ENCODE assay signal across 8 cellular contexts in genomic region chr3:19947549-19948071, GRCh38. TPM values are rescaled to one million over a fixed set of nuclear protein-coding genes. Genes with fewer than 3 reads are reported as not detected.
DNase-seq lines count a peak whose midpoint lies in the region; ATAC-seq and TF ChIP-seq lines count a peak whose summit lies in the region.

No MANE protein-coding gene starts in this region.

- peak overlapping the region; percentile 96 for H3K27ac ChIP-seq in thoracic aorta

- H3K9me3 Mint-ChIP-seq in activated T-helper 2 cell treated with anti-CD3 and anti-CD28 coated beads, Interferon-gamma antibody, Interleukin-2, Interleukin-4, amounts not matched to agents 10 μg/mL and 5 μg/mL and 100 μg/mL, durations not matched to agents 14 hours and 24 hours and 36 hours: no peaks in the 10 kb centered on the region
- H3K9me3 Mint-ChIP-seq in neural crest cell: peaks cover 4% of the 10 kb centered on the region

- H3K27me3 Mint-ChIP-seq in activated T-helper 2 cell treated with anti-CD3 and anti-CD28 coated beads, Interferon-gamma antibody, Interleukin-2, Interleukin-4, amounts not matched to agents 10 μg/mL and 5 μg/mL and 100 μg/mL, durations not matched to agents 14 hours and 24 hours and 36 hours (ENCODE audit: low read depth): peaks cover 2% of the 10 kb centered on the region
- H3K27me3 Mint-ChIP-seq in neural crest cell (ENCODE audit: low read depth): peaks cover 3% of the 10 kb centered on the region

- intact Hi-C loops in activated T-helper 2 cell treated with anti-CD3 and anti-CD28 coated beads, Interferon-gamma antibody, Interleukin-2, Interleukin-4, amounts not matched to agents 10 μg/mL and 5 μg/mL and 100 μg/mL, durations not matched to agents 14 hours and 24 hours and 36 hours (cut with micrococcal nuclease): loop anchor here (1.0 to 5.0 kb wide), 8 partner anchors 10 to 1500 kb away; partner anchors contain the start of genes KCNH8 and SGO1

- H3K27me3 ChIP-seq in thoracic aorta (replicated peaks; ENCODE audit: insufficient read depth): no peaks in the 10 kb centered on the region

- no peaks in the 10 kb centered on the region for H3K9me3 ChIP-seq in thoracic aorta

- DNase-seq in A172 (ENCODE audit: low spot score) (peak; percentile 42), OCI-M1 (lab: John Stamatoyannopoulos, UW) (peak; percentile 78), fibroblast of pulmonary artery (ENCODE audit: low read depth) (peak; percentile 30), neural crest cell (ENCODE audit: low read depth, low spot score) (peak; percentile 16), thoracic aorta (ENCODE audit: low spot score) (peak; percentile 28)
- peak; percentile 40 for DNase-seq in activated T-helper 2 cell treated with anti-CD3 and anti-CD28 coated beads, Interferon-gamma antibody, Interleukin-2, Interleukin-4, amounts not matched to agents 10 μg/mL and 5 μg/mL and 100 μg/mL, durations not matched to agents 14 hours and 24 hours and 36 hours (ENCODE audit: low spot score)

- H3K4me3 ChIP-seq in fibroblast of pulmonary artery (replicated peaks; ENCODE audit: low read depth, low read length) (peak overlapping the region; percentile 96), thoracic aorta (peak overlapping the region; percentile 84)

- ATAC-seq in GM19025 (IDR thresholded peaks at IDR 0.05; ENCODE audit: low read depth, unreplicated experiment) (peak; percentile 1), HG03342 (IDR thresholded peaks at IDR 0.05; ENCODE audit: unreplicated experiment) (peak; percentile 17), thoracic aorta (ENCODE audit: insufficient number of reproducible peaks, low FRiP score, low read depth) (peak; percentile 47)

- H3K4me1 ChIP-seq in thoracic aorta (ENCODE audit: control insufficient read depth in 1 of 2, low read depth in 2 of 2): peaks cover 19 to 48% of the 10 kb centered on the region in 2 donors

- peak overlapping the region; percentile 98 for H3K4me3 Mint-ChIP-seq in activated T-helper 2 cell treated with anti-CD3 and anti-CD28 coated beads, Interferon-gamma antibody, Interleukin-2, Interleukin-4, amounts not matched to agents 10 μg/mL and 5 μg/mL and 100 μg/mL, durations not matched to agents 14 hours and 24 hours and 36 hours (ENCODE audit: low read depth)
- H3K4me3 Mint-ChIP-seq in neural crest cell: peak overlapping the region; percentile 99

- TF ChIP-seq CTCF in fibroblast of pulmonary artery (IDR thresholded peaks at IDR 0.05; ENCODE audit: low read length, missing control alignments) (no peak), neural crest cell (conservative IDR thresholded peaks at IDR 0.05) (no peak), thoracic aorta (IDR thresholded peaks at IDR 0.05) (no peak)

- peaks cover 29% of the 10 kb centered on the region for H3K36me3 Mint-ChIP-seq in activated T-helper 2 cell treated with anti-CD3 and anti-CD28 coated beads, Interferon-gamma antibody, Interleukin-2, Interleukin-4, amounts not matched to agents 10 μg/mL and 5 μg/mL and 100 μg/mL, durations not matched to agents 14 hours and 24 hours and 36 hours (ENCODE audit: low read depth)
- H3K36me3 Mint-ChIP-seq in neural crest cell (ENCODE audit: low read depth): no peaks in the 10 kb centered on the region

- H3K27ac Mint-ChIP-seq in activated T-helper 2 cell treated with anti-CD3 and anti-CD28 coated beads, Interferon-gamma antibody, Interleukin-2, Interleukin-4, amounts not matched to agents 10 μg/mL and 5 μg/mL and 100 μg/mL, durations not matched to agents 14 hours and 24 hours and 36 hours: peak overlapping the region; percentile 98
- peak overlapping the region; percentile 96 for H3K27ac Mint-ChIP-seq in neural crest cell (ENCODE audit: unreplicated experiment)

- H3K36me3 ChIP-seq in thoracic aorta: no peaks in the 10 kb centered on the region

- peaks cover 27% of the 10 kb centered on the region for H3K4me1 Mint-ChIP-seq in activated T-helper 2 cell treated with anti-CD3 and anti-CD28 coated beads, Interferon-gamma antibody, Interleukin-2, Interleukin-4, amounts not matched to agents 10 μg/mL and 5 μg/mL and 100 μg/mL, durations not matched to agents 14 hours and 24 hours and 36 hours (ENCODE audit: low read depth)
- H3K4me1 Mint-ChIP-seq in neural crest cell: peaks cover 38% of the 10 kb centered on the region

RNA-seq across cellular contexts. Expression of gene RAB5A, which starts 0.7 kb away (rescaled TPM):
- total RNA-seq in A172 (2014; rRNA removed; shearing (Covaris generic)): 56.6 and 74.8 TPM in 2 replicates
- 43.5 and 49.5 TPM in 2 replicates for total RNA-seq in activated T-helper 2 cell treated with anti-CD3 and anti-CD28 coated beads, Interferon-gamma antibody, Interleukin-2, Interleukin-4, amounts not matched to agents 10 μg/mL and 5 μg/mL and 100 μg/mL, durations not matched to agents 14 hours and 24 hours and 36 hours
- total RNA-seq in neural crest cell: 39.4 and 43.8 TPM in 2 replicates
- total RNA-seq in thoracic aorta: 10 to 100 TPM; 86.0 to 86.8 TPM

RNA-seq across cellular contexts. Expression of gene EFHB, which starts 13.6 kb away (rescaled TPM):
- total RNA-seq in A172 (2014; rRNA removed; shearing (Covaris generic)): 0.71 TPM in 1 of 2 replicates, not detected in the other
- total RNA-seq in activated T-helper 2 cell treated with anti-CD3 and anti-CD28 coated beads, Interferon-gamma antibody, Interleukin-2, Interleukin-4, amounts not matched to agents 10 μg/mL and 5 μg/mL and 100 μg/mL, durations not matched to agents 14 hours and 24 hours and 36 hours: 0.94 TPM in 1 of 2 replicates, not detected in the other
- total RNA-seq in neural crest cell (1.2 and 3.0 TPM in 2 replicates), thoracic aorta (under 1 TPM; 0.41 to 0.42 TPM)

Comparison
In these comparisons a context has a peak if more than half of its experiments do, and no peak if none do; other contexts are left out.
1. Peak in every context shown above with its lines: DNase-seq, ATAC-seq, H3K4me3 ChIP-seq and H3K27ac ChIP-seq.
2. DNase-seq: peak in every context shown above with its lines; median percentile 78 in OCI-M1; 42 in A172; 40 in activated T-helper 2 cell treated with anti-CD3 and anti-CD28 coated beads, Interferon-gamma antibody, Interleukin-2, Interleukin-4, amounts not matched to agents 10 μg/mL and 5 μg/mL and 100 μg/mL, durations not matched to agents 14 hours and 24 hours and 36 hours; 30 in fibroblast of pulmonary artery; 28 in thoracic aorta; 16 in neural crest cell.